ENCODE assay signal across 8 cellular contexts in the genomic region with DNA sequence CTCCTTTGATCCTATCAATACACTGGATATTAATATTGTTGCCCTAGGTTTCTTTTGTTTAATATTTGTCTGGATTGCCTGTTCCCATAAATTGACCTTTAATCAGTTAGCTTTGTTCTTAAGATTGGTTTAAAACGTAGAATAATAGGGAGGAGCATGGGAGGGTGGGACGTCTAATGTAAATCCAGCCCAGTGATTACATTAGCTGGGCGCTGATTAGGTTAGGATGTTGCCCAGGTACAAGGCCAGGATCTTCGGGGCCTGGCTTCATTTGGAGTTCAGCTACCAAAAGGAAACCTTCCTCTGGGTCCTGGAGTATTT. TPM values are rescaled to one million over a fixed set of nuclear protein-coding genes. Genes with fewer than 3 reads are reported as not detected.
DNase-seq lines count a peak whose midpoint lies in the region; ATAC-seq, FAIRE-seq and TF ChIP-seq lines count a peak whose summit lies in the region.

Gene SRSF8 (plus strand): TSS at position 199 of the 321 bp plus-strand sequence. CDS start 308 bp downstream, outside the sequence.

- FAIRE-seq in GM12891 (lab: Jason Lieb, UNC), result no peak

- H3K27ac Mint-ChIP-seq in immature natural killer cell, result peak within 1 kb of the TSS; percentile 94 to 99 (median 96)
- peak within 1 kb of the TSS; percentile 95 for H3K27ac Mint-ChIP-seq in stimulated activated naive CD8-positive, alpha-beta T cell treated with anti-CD3 and anti-CD28 coated beads, Interleukin-15, Interleukin-2, amounts not matched to agents 100 ng/mL and 50 ng/mL, for 24 hours

- ATAC-seq in GM18498 (IDR thresholded peaks at IDR 0.05; ENCODE audit: unreplicated experiment) (peak; percentile 54), GM21786 (IDR thresholded peaks at IDR 0.05; ENCODE audit: unreplicated experiment) (peak; percentile 38)

- H3K27me3 ChIP-seq in ascending aorta, result no peaks in the 10 kb centered on the region

- no peak for TF ChIP-seq POLR2A in GM12891 (IDR thresholded peaks at IDR 0.05; ENCODE audit: low read depth, low read length)

- H3K36me3 Mint-ChIP-seq in immature natural killer cell, result no peaks in the 10 kb centered on the region
- H3K36me3 Mint-ChIP-seq in stimulated activated naive CD8-positive, alpha-beta T cell treated with anti-CD3 and anti-CD28 coated beads, Interleukin-15, Interleukin-2, amounts not matched to agents 100 ng/mL and 50 ng/mL, for 24 hours (ENCODE audit: low read depth), result peaks cover 25% of the 10 kb centered on the region

- H3K9me3 ChIP-seq in ascending aorta, result no peaks in the 10 kb centered on the region

- H3K27me3 Mint-ChIP-seq in immature natural killer cell (ENCODE audit: low read depth in 3 of 3), result peaks cover 0 to 13% (median 6%) of the 10 kb centered on the region in 3 donors
- H3K27me3 Mint-ChIP-seq in stimulated activated naive CD8-positive, alpha-beta T cell treated with anti-CD3 and anti-CD28 coated beads, Interleukin-15, Interleukin-2, amounts not matched to agents 100 ng/mL and 50 ng/mL, for 24 hours, result no peaks in the 10 kb centered on the region

- peak within 1 kb of the TSS; percentile 88 to 95 for H3K4me3 ChIP-seq in ascending aorta

- intact Hi-C loops in ascending aorta (cut with DNase I), result loop anchor here (1.0 to 10.0 kb wide), 6 partner anchors 41 to 724 kb away; partner anchors contain the start of genes ANKRD49, CEP57, MRE11 and SESN3

- H3K36me3 ChIP-seq in ascending aorta, result peaks cover 0 to 3% of the 10 kb centered on the region in 2 donors

- TF ChIP-seq CTCF in ascending aorta (IDR thresholded peaks at IDR 0.05), result no peak

- peaks cover 29 to 45% of the 10 kb centered on the region in 2 donors for H3K4me1 Mint-ChIP-seq in immature natural killer cell
- H3K4me1 Mint-ChIP-seq in stimulated activated naive CD8-positive, alpha-beta T cell treated with anti-CD3 and anti-CD28 coated beads, Interleukin-15, Interleukin-2, amounts not matched to agents 100 ng/mL and 50 ng/mL, for 24 hours (ENCODE audit: low read depth), result peaks cover 26% of the 10 kb centered on the region

- H3K27ac ChIP-seq in ascending aorta, result peak within 1 kb of the TSS; percentile 98 to 99

- H3K4me3 Mint-ChIP-seq in immature natural killer cell, result peak within 1 kb of the TSS; percentile 91 to 98 (median 97)
- peak within 1 kb of the TSS; percentile 99 for H3K4me3 Mint-ChIP-seq in stimulated activated naive CD8-positive, alpha-beta T cell treated with anti-CD3 and anti-CD28 coated beads, Interleukin-15, Interleukin-2, amounts not matched to agents 100 ng/mL and 50 ng/mL, for 24 hours

- DNase-seq in LHCN-M2 (ENCODE audit: low read depth), result no peak
- no peak for DNase-seq in ascending aorta (ENCODE audit: low spot score in 2 of 2)
- DNase-seq in immature natural killer cell, result no peak
- DNase-seq in medulla oblongata (ENCODE audit: extremely low spot score), result no peak
- DNase-seq in GM12891 (ENCODE audit: insufficient read length, low spot score), result no peak

- H3K9me3 Mint-ChIP-seq in immature natural killer cell, result no peaks in the 10 kb centered on the region
- H3K9me3 Mint-ChIP-seq in stimulated activated naive CD8-positive, alpha-beta T cell treated with anti-CD3 and anti-CD28 coated beads, Interleukin-15, Interleukin-2, amounts not matched to agents 100 ng/mL and 50 ng/mL, for 24 hours, result no peaks in the 10 kb centered on the region

- H3K4me1 ChIP-seq in ascending aorta, result peaks cover 0 to 14% of the 10 kb centered on the region in 2 donors

TF ChIP-seq in GM12891, 5 proteins besides CTCF, POLR2A, EP300 and RAD21:
- TF ChIP-seq SPI1 (IDR thresholded peaks at IDR 0.05; ENCODE audit: low read depth, low read length) (no peak), TAF1 (IDR thresholded peaks at IDR 0.05; ENCODE audit: low read depth, low read length) (no peak), POLR2AphosphoS5 (IDR thresholded peaks at IDR 0.05; ENCODE audit: low read depth, low read length) (no peak), PAX5 (IDR thresholded peaks at IDR 0.05; ENCODE audit: insufficient read depth, low read length, severe bottlenecking) (no peak), POU2F2 (IDR thresholded peaks at IDR 0.05; ENCODE audit: low read depth, low read length) (no peak)

RNA-seq across cellular contexts. Expression of gene SRSF8, which starts in this region (rescaled TPM):
- total RNA-seq in LHCN-M2 (2014; rRNA removed) (16.2 and 17.0 TPM in 2 replicates), ascending aorta (42.0 TPM)
- 11.3 TPM for polyA plus RNA-seq in LHCN-M2 (2012)
- 10 to 100 TPM; 76.2 to 92.4 (median 82.6) TPM for polyA plus RNA-seq in immature natural killer cell
- polyA plus RNA-seq in GM12891 (2012; ENCODE audit: low read depth, missing spikeins), result 21.7 TPM
